ENCODE assay signal across 8 cellular contexts in the genomic region with DNA sequence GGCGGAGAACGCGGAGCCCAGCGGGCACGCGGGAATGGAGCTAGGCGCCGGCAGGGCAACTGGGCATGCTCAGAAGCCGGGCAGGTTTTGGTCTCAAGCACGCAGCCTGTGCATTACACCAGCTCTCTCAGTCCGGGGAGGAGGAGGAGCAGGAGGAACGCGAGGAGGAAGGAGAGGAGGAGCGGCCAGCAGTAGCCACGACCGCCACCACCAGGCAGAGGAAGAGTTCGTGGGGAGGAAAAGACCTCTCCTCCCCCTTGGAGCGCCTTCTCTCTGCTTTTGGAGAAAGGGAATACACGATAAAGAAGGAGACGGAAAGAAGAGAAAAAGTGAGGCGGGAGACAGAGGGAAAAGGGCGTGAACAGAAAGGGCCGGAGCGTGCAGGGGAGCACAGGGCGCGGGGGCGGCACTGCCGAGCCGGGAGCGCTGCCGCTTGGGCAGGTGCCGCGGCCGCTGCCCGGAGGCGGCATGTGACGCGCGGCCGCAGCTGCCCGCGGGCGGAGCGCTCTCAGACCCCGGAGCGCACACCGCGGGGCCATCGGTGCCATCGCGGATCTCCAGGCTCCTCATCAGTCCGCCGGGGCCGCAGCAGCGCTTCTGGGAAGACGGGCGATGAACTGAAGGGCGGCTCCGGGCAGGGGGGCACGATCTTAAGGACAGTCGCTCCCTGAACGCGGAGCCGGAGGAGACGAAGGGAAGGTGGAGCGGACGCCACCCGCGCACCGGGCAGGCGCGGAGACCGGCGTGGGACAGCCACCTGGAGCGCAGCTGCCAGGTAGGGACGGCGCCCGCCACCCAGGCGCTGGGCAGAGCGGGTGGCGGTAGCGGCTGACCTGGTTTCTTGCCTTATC. TPM values are rescaled to one million over a fixed set of nuclear protein-coding genes. Genes with fewer than 3 reads are reported as not detected.
DNase-seq lines count a peak whose midpoint lies in the region; ATAC-seq and TF ChIP-seq lines count a peak whose summit lies in the region.

A gene (plus strand): TSS at position 116 of the 851 bp plus-strand sequence. CDS start 520,884 bp downstream, outside the sequence.

- peak within 1 kb of the TSS; percentile 95 for H3K4me3 Mint-ChIP-seq in T-helper 17 cell
- H3K4me3 Mint-ChIP-seq in natural killer cell: peak within 1 kb of the TSS; percentile 73

- H3K27ac Mint-ChIP-seq in T-helper 17 cell: no peak within 1 kb of the TSS
- H3K27ac Mint-ChIP-seq in natural killer cell: no peak within 1 kb of the TSS

- intact Hi-C loops in natural killer cell (cut with micrococcal nuclease) (no loop called here), uterus (cut with DNase I; ENCODE audit: low total_unique reads) (no loop called here)

- no peak for TF ChIP-seq POLR2A in uterus (IDR thresholded peaks at IDR 0.05)

- peaks cover 21% of the 10 kb centered on the region for H3K4me1 Mint-ChIP-seq in T-helper 17 cell
- peaks cover 6 to 7% of the 10 kb centered on the region in 2 donors for H3K4me1 Mint-ChIP-seq in natural killer cell

- peak within 1 kb of the TSS; percentile 57 to 58 for H3K4me3 ChIP-seq in esophagus (ENCODE audit: low read depth in 1 of 2, low read length in 2 of 2)
- peak within 1 kb of the TSS; percentile 49 to 78 for H3K4me3 ChIP-seq in uterus

- H3K9me3 Mint-ChIP-seq in natural killer cell: no peaks in the 10 kb centered on the region

- H3K36me3 Mint-ChIP-seq in T-helper 17 cell (ENCODE audit: low read depth) (peaks cover 16% of the 10 kb centered on the region), natural killer cell (no peaks in the 10 kb centered on the region)

- H3K27me3 Mint-ChIP-seq in T-helper 17 cell (peaks cover 91% of the 10 kb centered on the region), natural killer cell (ENCODE audit: low read depth in 2 of 2) (peaks cover 39 to 81% of the 10 kb centered on the region in 2 donors)

- H3K4me1 ChIP-seq in esophagus (ENCODE audit: control insufficient read depth in 2 of 2, insufficient read depth in 2 of 2, low read length in 1 of 2) (peaks cover 4 to 7% of the 10 kb centered on the region in 2 donors), uterus (no peaks in the 10 kb centered on the region)

- no peaks in the 10 kb centered on the region for H3K9me3 ChIP-seq in T-helper 17 cell (ENCODE audit: control insufficient read depth, low read length, poor library complexity, severe bottlenecking)
- no peaks in the 10 kb centered on the region for H3K9me3 ChIP-seq in esophagus (ENCODE audit: control insufficient read depth in 2 of 2, insufficient read depth in 1 of 2, low read depth in 1 of 2, low read length in 1 of 2)
- no peaks in the 10 kb centered on the region for H3K9me3 ChIP-seq in uterus

- 1% methylated on average over 79 to 81 of the region's 82 CpGs for WGBS in esophagus, 2 donors

- ATAC-seq in T-helper 17 cell (peak; percentile 14), natural killer cell (no peak), GM19351 (IDR thresholded peaks at IDR 0.05; ENCODE audit: unreplicated experiment) (no peak)

- in situ Hi-C loops in ACHN (cut with HindIII; ENCODE audit: low pct_ligation_motif_present, low pct_unique_long_range_greater_than_20kb, low sequenced_read_pairs): no loop called here

- H3K27ac ChIP-seq in esophagus (ENCODE audit: low read depth in 2 of 2, low read length in 1 of 2) (peak within 1 kb of the TSS; percentile 62 to 64), uterus (peak within 1 kb of the TSS; percentile 71 to 73)

- H3K36me3 ChIP-seq in esophagus (ENCODE audit: control insufficient read depth in 2 of 2, insufficient read depth in 2 of 2, low read length in 1 of 2): no peaks in the 10 kb centered on the region
- no peaks in the 10 kb centered on the region for H3K36me3 ChIP-seq in uterus

- no peak for TF ChIP-seq CTCF in natural killer cell (IDR thresholded peaks at IDR 0.05)
- no peak for TF ChIP-seq CTCF in uterus (IDR thresholded peaks at IDR 0.05)

- H3K27me3 ChIP-seq in esophagus (ENCODE audit: control insufficient read depth in 1 of 2, insufficient read depth in 2 of 2, low read length in 2 of 2): peaks cover 5 to 6% of the 10 kb centered on the region in 2 donors
- no peaks in the 10 kb centered on the region for H3K27me3 ChIP-seq in uterus

- DNase-seq in stimulated activated CD4-positive, alpha-beta T cell treated with anti-CD3 and anti-CD28 coated beads, Interleukin-15, amount 100 ng/mL, for 24 hours: peak; percentile 61
- no peak for DNase-seq in stimulated activated CD4-positive, alpha-beta T cell treated with anti-CD3 and anti-CD28 coated beads, Interleukin-4, amount 100 ng/mL, for 24 hours
- no peak for DNase-seq in T-helper 17 cell
- DNase-seq in natural killer cell: no peak
- peak; percentile 29 to 56 for DNase-seq in uterus
- DNase-seq in ACHN: no peak

RNA-seq across cellular contexts. Expression of the gene that starts here (rescaled TPM):
- total RNA-seq in T-helper 17 cell (under 1 TPM in 1 of 2 donors, not detected in 1; 0.02 TPM), natural killer cell (not detected), uterus (10 to 100 TPM in 3 of 4 donors, 1 to 10 TPM in 1; 8.3 to 47.1 (median 15.7) TPM)
- polyA plus RNA-seq in esophagus: 1 to 10 TPM in 1 of 2 donors, under 1 TPM in 1; 0.71 to 1.7 TPM

Comparison
In these comparisons a context has a peak if more than half of its experiments do, and no peak if none do; other contexts are left out.
1. RNA of the gene that starts here (total RNA-seq): 8.3 to 47.1 TPM in uterus; 0.02 TPM in T-helper 17 cell and not detected in natural killer cell; every median in the first group is over 4 times any median in the second.
2. DNase-seq: peak in stimulated activated CD4-positive, alpha-beta T cell treated with anti-CD3 and anti-CD28 coated beads, Interleukin-15, amount 100 ng/mL, for 24 hours (single experiment) and uterus (2 of 2); none in stimulated activated CD4-positive, alpha-beta T cell treated with anti-CD3 and anti-CD28 coated beads, Interleukin-4, amount 100 ng/mL, for 24 hours (single experiment), T-helper 17 cell (0 of 3), natural killer cell (single experiment) and ACHN (single experiment).
3. Peak in ATAC-seq in T-helper 17 cell; RNA of the gene not detected or under 1 TPM.